9 cellular contexts compared by ENCODE assay signal in genomic region chr9:104969116-104969515, GRCh38. TPM values are rescaled to one million over a fixed set of nuclear protein-coding genes. Genes with fewer than 3 reads are reported as not detected.
DNase-seq lines count a peak whose midpoint lies in the region; ATAC-seq and TF ChIP-seq lines count a peak whose summit lies in the region.
"Had no signal": no experiment of that assay in that cellular context is flagged by ENCODE, and none has a peak within 500 bp of the region (broad histone marks: within the 10 kb centered on the region; RNA-seq: fewer than 3 reads in every experiment).

No MANE protein-coding gene starts in this region.

- H3K9me3 Mint-ChIP-seq in IgD-negative memory B cell = peaks cover 0 to 3% (median 0%) of the 10 kb centered on the region in 3 donors
- H3K9me3 Mint-ChIP-seq in activated naive CD8-positive, alpha-beta T cell treated with anti-CD3 and anti-CD28 coated beads for 36 hours = no peaks in the 10 kb centered on the region

- H3F3A ChIP-seq in smooth muscle cell (ENCODE audit: low read depth) = peaks cover 3% of the 10 kb centered on the region

- H3K79me2 ChIP-seq in smooth muscle cell (ENCODE audit: low read depth) = no peaks in the 10 kb centered on the region

- H3K9me3 ChIP-seq in iPS-20b (ENCODE audit: insufficient read depth, low read depth, low read length) = no peaks in the 10 kb centered on the region
- no peaks in the 10 kb centered on the region for H3K9me3 ChIP-seq in smooth muscle cell (replicated peaks; ENCODE audit: low read depth)

- peaks cover 5 to 8% (median 6%) of the 10 kb centered on the region in 3 donors for H3K4me1 Mint-ChIP-seq in IgD-negative memory B cell
- peaks cover 5% of the 10 kb centered on the region for H3K4me1 Mint-ChIP-seq in activated naive CD8-positive, alpha-beta T cell treated with anti-CD3 and anti-CD28 coated beads for 36 hours

- H3K27ac ChIP-seq in iPS-20b (ENCODE audit: low read length) (no peak overlapping the region), smooth muscle cell (ENCODE audit: low read depth) (peak overlapping the region; percentile 94)

- no peak for DNase-seq in activated naive CD8-positive, alpha-beta T cell treated with anti-CD3 and anti-CD28 coated beads for 36 hours
- DNase-seq in smooth muscle cell (lab: John Stamatoyannopoulos, UW; ENCODE audit: unreplicated experiment) (no peak), GM13977 (ENCODE audit: low spot score) (no peak)
- DNase-seq: NCI-H446 treated with DMSO at 0.1 percent for 48 hours had no signal

- H3K4me2 ChIP-seq in smooth muscle cell = peak overlapping the region; percentile 84

- no peak overlapping the region for H2AFZ ChIP-seq in smooth muscle cell (ENCODE audit: low read depth)

- H3K9ac ChIP-seq in iPS-20b (ENCODE audit: low read depth, low read length) (peak overlapping the region; percentile 94; the same call in 1 of the 2 replicates), smooth muscle cell (ENCODE audit: low read depth) (no peak overlapping the region)

- peaks cover 15% of the 10 kb centered on the region; the same call in 1 of the 2 replicates for H3K4me1 ChIP-seq in iPS-20b (ENCODE audit: insufficient read depth, low read length)
- H3K4me1 ChIP-seq in smooth muscle cell (ENCODE audit: low read depth) = peaks cover 4% of the 10 kb centered on the region

- H3K27me3 ChIP-seq in iPS-20b (ENCODE audit: insufficient read depth, low read length) (no peaks in the 10 kb centered on the region), smooth muscle cell (ENCODE audit: low read depth) (no peaks in the 10 kb centered on the region)

- 52% methylated on average over 4 of the region's 4 CpGs for WGBS in smooth muscle cell (ENCODE audit: low lambda C conversion rate)

- H3K27me3 Mint-ChIP-seq in IgD-negative memory B cell = peaks cover 15% of the 10 kb centered on the region
- peaks cover 41% of the 10 kb centered on the region for H3K27me3 Mint-ChIP-seq in activated naive CD8-positive, alpha-beta T cell treated with anti-CD3 and anti-CD28 coated beads for 36 hours

- TF ChIP-seq CTCF in smooth muscle cell (IDR thresholded peaks at IDR 0.05; ENCODE audit: borderline replicate concordance, insufficient read depth, poor library complexity, severe bottlenecking) (no peak), GM13977 (IDR thresholded peaks at IDR 0.05; ENCODE audit: extremely low read depth, insufficient read depth, missing control alignments) (no peak)

- no peak overlapping the region for H3K27ac Mint-ChIP-seq in IgD-negative memory B cell
- no peak overlapping the region for H3K27ac Mint-ChIP-seq in activated naive CD8-positive, alpha-beta T cell treated with anti-CD3 and anti-CD28 coated beads for 36 hours

- peak overlapping the region; percentile 94 for H3K4me3 ChIP-seq in iPS-20b (ENCODE audit: low read length)
- H3K4me3 ChIP-seq in smooth muscle cell = peak overlapping the region; percentile 88

- peak overlapping the region; percentile 25 to 96 (median 86) for H3K4me3 Mint-ChIP-seq in IgD-negative memory B cell
- peak overlapping the region; percentile 89 for H3K4me3 Mint-ChIP-seq in activated naive CD8-positive, alpha-beta T cell treated with anti-CD3 and anti-CD28 coated beads for 36 hours

- H3K36me3 ChIP-seq in iPS-20b (ENCODE audit: insufficient read depth, low read depth, low read length) = no peaks in the 10 kb centered on the region
- H3K36me3 ChIP-seq in smooth muscle cell (ENCODE audit: low read depth) = no peaks in the 10 kb centered on the region

- H3K36me3 Mint-ChIP-seq in IgD-negative memory B cell = peaks cover 1% of the 10 kb centered on the region
- no peaks in the 10 kb centered on the region for H3K36me3 Mint-ChIP-seq in activated naive CD8-positive, alpha-beta T cell treated with anti-CD3 and anti-CD28 coated beads for 36 hours

- no peaks in the 10 kb centered on the region for H4K20me1 ChIP-seq in smooth muscle cell (ENCODE audit: low read depth)

- ATAC-seq in HG03442 (IDR thresholded peaks at IDR 0.05; ENCODE audit: unreplicated experiment) = no peak
- ATAC-seq in HG02870 (IDR thresholded peaks at IDR 0.05; ENCODE audit: unreplicated experiment) = no peak
- ATAC-seq in HG03342 (IDR thresholded peaks at IDR 0.05; ENCODE audit: unreplicated experiment) = no peak

- in situ Hi-C loops in GM13977 (cut with MboI; ENCODE audit: low pct_unique_long_range_greater_than_20kb, low sequenced_read_pairs, unreplicated experiment) = no loop called here

RNA-seq across cellular contexts. Expression of gene ABCA1, which starts 41.2 kb away (rescaled TPM):
- polyA plus RNA-seq in IgD-negative memory B cell (1.3 TPM), smooth muscle cell (2.8 and 2.9 TPM in 2 replicates)
- total RNA-seq in activated naive CD8-positive, alpha-beta T cell treated with anti-CD3 and anti-CD28 coated beads for 36 hours = under 1 TPM; 0.48 to 0.72 TPM
- 29.6 and 29.8 TPM in 2 replicates for total RNA-seq in smooth muscle cell

Comparison
In these comparisons a context has a peak if more than half of its experiments do, and no peak if none do; other contexts are left out.
1. RNA of gene ABCA1, which starts 41.2 kb away (total RNA-seq): 29.6 to 29.8 TPM in smooth muscle cell; 0.48 to 0.72 TPM in activated naive CD8-positive, alpha-beta T cell treated with anti-CD3 and anti-CD28 coated beads for 36 hours; every median in the first group is over 10 times any median in the second.